15 cellular contexts compared by ENCODE assay signal in the genomic region with DNA sequence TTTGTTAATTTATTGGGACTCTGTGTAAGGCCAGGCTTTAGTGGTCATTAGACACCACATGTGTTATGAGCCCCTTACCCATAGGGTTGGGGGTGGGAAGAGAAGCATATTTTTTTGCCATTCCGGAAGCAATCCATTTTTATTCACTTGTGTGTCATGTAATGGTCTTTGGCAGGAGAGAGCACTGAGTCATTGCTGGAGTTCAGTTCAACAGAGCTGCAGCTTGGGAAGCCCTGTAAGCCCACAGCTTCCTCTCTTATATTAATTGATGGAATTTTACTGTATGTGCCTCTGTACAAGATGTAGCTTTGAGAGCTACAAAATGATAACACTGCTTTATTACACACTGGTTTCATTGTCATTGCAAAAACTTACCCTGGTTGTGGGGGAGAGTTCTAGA.
DNase-seq lines count a peak whose midpoint lies in the region; ATAC-seq and TF ChIP-seq lines count a peak whose summit lies in the region.
"Had no signal": no experiment of that assay in that cellular context is flagged by ENCODE, and none has a peak within 500 bp of the region (broad histone marks: within the 10 kb centered on the region; RNA-seq: fewer than 3 reads in every experiment).

No MANE protein-coding gene starts in this region.

- H3K4me3 Mint-ChIP-seq in effector memory CD8-positive, alpha-beta T cell: no peak overlapping the region
- H3K4me3 Mint-ChIP-seq: CD14-positive monocyte had no signal

- CTCF ChIA-PET in AG04449 (lab: Yijun Ruan, JAX): interaction anchor here (2.1 to 3.1 kb wide), 2 partner anchors 12 to 25 kb away, joined by 7 to 14 read pairs; no protein-coding TSS in a partner anchor

- no peaks in the 10 kb centered on the region for H3K27me3 Mint-ChIP-seq in effector memory CD8-positive, alpha-beta T cell

- H3K4me3 ChIP-seq in AG04449 (ENCODE audit: low read depth, low read length) (no peak overlapping the region), astrocyte of the cerebellum (ENCODE audit: low read depth, low read length) (no peak overlapping the region)
- H3K4me3 ChIP-seq: cardiac muscle cell, esophagus squamous epithelium had no signal

- in situ Hi-C loops in astrocyte of the cerebellum (cut with HindIII; ENCODE audit: low sequenced_read_pairs): loop anchor here (25.0 kb wide), 1 partner anchor 857 kb away; no protein-coding TSS in a partner anchor

- DNase-seq in AG04449 (ENCODE audit: low read depth, low spot score) (peak; percentile 75), HCEC 1CT (peak; percentile 69), astrocyte of the cerebellum (ENCODE audit: low read depth) (peak; percentile 71), hepatic stellate cell (ENCODE audit: low spot score) (peak; percentile 70)
- no peak for DNase-seq in activated effector memory CD4-positive, alpha-beta T cell treated with Interleukin-2 at 50 U/mL for 16 hours
- no peak for DNase-seq in effector memory CD8-positive, alpha-beta T cell
- DNase-seq in activated T-cell treated with anti-CD3 and anti-CD28 coated beads, Interleukin-2, amount 50 U/mL, for 1 hour: no peak
- DNase-seq: esophagus squamous epithelium; left cardiac atrium; NCI-H1417 treated with DMSO at 0.1 percent for 48 hours; NCI-H69; stimulated activated CD4-positive, alpha-beta T cell treated with anti-CD3 and anti-CD28 coated beads, Interleukin-15, amount 100 ng/mL, for 24 hours had no signal

- H3K9me3 Mint-ChIP-seq in effector memory CD8-positive, alpha-beta T cell: no peaks in the 10 kb centered on the region
- H3K9me3 Mint-ChIP-seq: CD14-positive monocyte had no signal

- TF ChIP-seq CTCF in AG04449 (IDR thresholded peaks at IDR 0.05; ENCODE audit: insufficient read depth, low read length, missing control alignments) (no peak), astrocyte of the cerebellum (IDR thresholded peaks at IDR 0.05; ENCODE audit: low read depth, low read length, missing control alignments) (no peak)

- POLR2A ChIA-PET in AG04449 (lab: Yijun Ruan, JAX): interaction anchor here (0.6 to 1.1 kb wide), 2 partner anchors 163 to 471 kb away, joined by 3 read pairs; no protein-coding TSS in a partner anchor

- ATAC-seq in HG03457 (IDR thresholded peaks at IDR 0.05; ENCODE audit: unreplicated experiment): no peak
- no peak for ATAC-seq in effector memory CD8-positive, alpha-beta T cell (replicated peaks)

- H3K4me1 Mint-ChIP-seq in effector memory CD8-positive, alpha-beta T cell (ENCODE audit: low read depth in 2 of 2): peaks cover 0 to 2% of the 10 kb centered on the region in 2 donors
- H3K4me1 Mint-ChIP-seq: CD14-positive monocyte had no signal

- peaks cover 94% of the 10 kb centered on the region for H3K36me3 Mint-ChIP-seq in effector memory CD8-positive, alpha-beta T cell (ENCODE audit: insufficient read depth)

- no peak overlapping the region for H3K27ac Mint-ChIP-seq in effector memory CD8-positive, alpha-beta T cell

Comparison
In these comparisons a context has a peak if more than half of its experiments do, and no peak if none do; other contexts are left out.
1. DNase-seq: peak in AG04449 (single experiment), HCEC 1CT (single experiment), astrocyte of the cerebellum (single experiment) and hepatic stellate cell (single experiment); none in activated effector memory CD4-positive, alpha-beta T cell treated with Interleukin-2 at 50 U/mL for 16 hours (single experiment), effector memory CD8-positive, alpha-beta T cell (0 of 3) and activated T-cell treated with anti-CD3 and anti-CD28 coated beads, Interleukin-2, amount 50 U/mL, for 1 hour (single experiment).